9 cellular contexts compared by ENCODE assay signal in the genomic region with DNA sequence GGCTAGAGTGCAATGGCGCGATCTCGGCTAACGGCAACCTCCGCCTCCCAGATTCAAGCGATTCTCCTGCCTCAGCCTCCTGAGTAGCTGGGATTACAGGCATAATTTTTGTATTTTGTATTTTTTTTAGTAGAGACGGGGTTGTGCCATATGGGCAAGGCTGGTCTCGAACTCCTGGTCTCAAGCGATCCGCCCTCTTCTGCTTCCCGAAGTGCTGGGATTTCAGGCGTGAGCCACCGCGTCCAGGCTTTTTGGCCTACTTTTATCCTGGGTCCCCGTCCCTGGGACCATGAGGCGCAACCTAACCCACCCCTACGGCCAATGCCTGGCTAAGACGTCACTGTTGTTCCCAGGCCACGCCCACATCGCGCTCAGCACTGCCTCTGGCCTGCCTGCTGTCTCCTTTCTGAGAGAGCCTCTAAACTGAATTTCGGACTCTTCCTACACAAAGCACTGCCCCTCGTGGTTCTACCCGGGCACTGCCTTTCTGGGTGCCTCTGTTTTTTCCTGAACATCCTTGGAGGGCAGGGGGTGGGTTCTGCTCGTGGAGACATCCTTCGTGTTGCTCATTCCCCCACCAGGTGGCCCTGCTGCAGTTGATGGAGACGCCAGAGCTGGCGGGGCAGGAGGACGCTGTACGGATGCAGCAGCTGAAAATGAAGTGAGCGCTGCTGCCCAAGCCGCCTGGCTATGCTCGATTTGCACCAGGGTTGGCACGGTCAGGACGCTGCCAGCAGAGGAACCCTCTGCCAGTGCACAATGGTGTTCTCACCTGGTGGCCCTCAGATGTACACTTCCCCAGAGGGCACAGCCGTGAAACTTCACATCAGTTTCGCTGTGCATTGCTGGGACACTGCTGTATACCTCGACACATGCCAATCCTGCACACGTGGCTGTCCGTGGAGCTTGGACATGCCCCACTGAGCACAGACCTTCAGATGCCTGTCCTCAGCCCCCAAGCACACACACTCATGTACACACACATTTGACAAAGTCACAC. TPM values are rescaled to one million over a fixed set of nuclear protein-coding genes. Genes with fewer than 3 reads are reported as not detected.
DNase-seq lines count a peak whose midpoint lies in the region; ATAC-seq and TF ChIP-seq lines count a peak whose summit lies in the region.
"Had no signal": no experiment of that assay in that cellular context is flagged by ENCODE, and none has a peak within 500 bp of the region (broad histone marks: within the 10 kb centered on the region; RNA-seq: fewer than 3 reads in every experiment).

No MANE protein-coding gene starts in this region.

- H3K4me3 Mint-ChIP-seq in HFFc6, result peak overlapping the region; percentile 85; the same call in 1 of the 2 replicates
- H3K4me3 Mint-ChIP-seq in T-cell, result peak overlapping the region; percentile 55 to 80 (median 72)

- H3K27me3 ChIP-seq in BE2C, result no peaks in the 10 kb centered on the region

- ATAC-seq in T-cell (replicated peaks in 1 of 4), result no peak
- ATAC-seq: mucosa of descending colon had no signal

- H3K4me1 ChIP-seq in BE2C, result peaks cover 8% of the 10 kb centered on the region

- peak; percentile 85 for TF ChIP-seq CTCF in BE2C (IDR thresholded peaks at IDR 0.05; ENCODE audit: low read depth, low read length)
- TF ChIP-seq CTCF in HFFc6 (IDR thresholded peaks at IDR 0.05), result peak; percentile 44
- TF ChIP-seq CTCF in fibroblast of pulmonary artery (IDR thresholded peaks at IDR 0.05; ENCODE audit: low read length, missing control alignments), result peak; percentile 33

- CTCF ChIA-PET in T-cell (lab: Charles Lee), result interaction anchor here in 1 of 2 donors (1.8 kb wide), 1 partner anchor 95 kb away, joined by 5 read pairs; no protein-coding TSS in a partner anchor

- intact Hi-C loops in posterior cingulate gyrus (cut with DNase I), result no loop called here

- no peaks in the 10 kb centered on the region for H3K9me3 ChIP-seq in BE2C
- H3K9me3 ChIP-seq: mucosa of descending colon had no signal

- no peaks in the 10 kb centered on the region for H3K36me3 ChIP-seq in BE2C

- H3K9me3 Mint-ChIP-seq in HFFc6 (no peaks in the 10 kb centered on the region), T-cell (no peaks in the 10 kb centered on the region)

- H3K27ac Mint-ChIP-seq in HFFc6 (no peak overlapping the region; the same call in 1 of the 2 replicates), T-cell (peak overlapping the region; percentile 39 to 89)

- DNase-seq in BE2C (peak; percentile 98), HFFc6 (no peak), T-cell (peak in 2 of 34 experiments; percentile 7 to 37), fibroblast of pulmonary artery (ENCODE audit: low read depth) (peak; percentile 61), posterior cingulate gyrus (peak; percentile 81 to 99 (median 90)), HPDE6-E6E7 (ENCODE audit: extremely low spot score) (no peak), NCI-H774 (lab: John Stamatoyannopoulos, UW) (no peak), germinal center (ENCODE audit: low spot score) (no peak)

- POLR2A ChIA-PET in T-cell (lab: Charles Lee), result interaction anchor here in 1 of 2 donors (0.6 to 0.7 kb wide), 3 partner anchors 95 to 940 kb away, joined by 5 to 14 read pairs (median 5); no protein-coding TSS in a partner anchor

- peaks cover 28% of the 10 kb centered on the region for H3K4me1 Mint-ChIP-seq in HFFc6 (ENCODE audit: low read depth)
- H3K4me1 Mint-ChIP-seq in T-cell, result peaks cover 37 to 50% (median 39%) of the 10 kb centered on the region in 3 donors

- peaks cover 8% of the 10 kb centered on the region; the same call in 1 of the 2 replicates for H3K36me3 Mint-ChIP-seq in HFFc6 (ENCODE audit: low read depth)
- H3K36me3 Mint-ChIP-seq in T-cell, result peaks cover 3% of the 10 kb centered on the region

- H3K4me3 ChIP-seq in BE2C (ENCODE audit: low read depth, low read length) (peak overlapping the region; percentile 86), fibroblast of pulmonary artery (replicated peaks; ENCODE audit: low read depth, low read length) (peak overlapping the region; percentile 67)
- H3K4me3 ChIP-seq: mucosa of descending colon had no signal

- H3K27me3 Mint-ChIP-seq in HFFc6 (ENCODE audit: insufficient read depth) (no peaks in the 10 kb centered on the region), T-cell (no peaks in the 10 kb centered on the region)

RNA-seq across cellular contexts. Expression of a gene that starts 2.0 kb away (rescaled TPM):
- polyA plus RNA-seq in BE2C (2012; ENCODE audit: insufficient read depth, insufficient read length, low read depth), result 178 TPM
- 10 to 100 TPM; 50.2 to 73.8 (median 60.8) TPM for total RNA-seq in HFFc6 (2021; fragmentation: NEBNext Ultra II Directional; extraction: Animal tissue kit (Norgen Biotek cat#: 25700))
- 100 to 1,000 TPM in 4 of 5 donors, 10 to 100 TPM in 1; 91.8 to 166 (median 150) TPM for total RNA-seq in T-cell

RNA-seq across cellular contexts. Expression of a gene that starts 16.0 kb away (rescaled TPM):
- 8.4 TPM for polyA plus RNA-seq in BE2C (2012; ENCODE audit: insufficient read depth, insufficient read length, low read depth)
- 1 to 10 TPM; 1.6 to 4.1 (median 2.4) TPM for total RNA-seq in HFFc6 (2021; fragmentation: NEBNext Ultra II Directional; extraction: Animal tissue kit (Norgen Biotek cat#: 25700))
- total RNA-seq in T-cell, result under 1 TPM in 2 of 5 donors, not detected in 3; 0.56 to 0.73 TPM

RNA-seq across cellular contexts. Expression of a gene that starts 18.9 kb away (rescaled TPM):
- 2,272 TPM for polyA plus RNA-seq in BE2C (2012; ENCODE audit: insufficient read depth, insufficient read length, low read depth)
- total RNA-seq in HFFc6 (2021; fragmentation: NEBNext Ultra II Directional; extraction: Animal tissue kit (Norgen Biotek cat#: 25700)), result 1,000 to 10,000 TPM; 1,140 to 1,305 (median 1,270) TPM
- 1,000 to 10,000 TPM; 1,917 to 2,053 (median 1,972) TPM for total RNA-seq in T-cell

RNA-seq across cellular contexts. Expression of a gene that starts 22.1 kb away (rescaled TPM):
- 69.1 TPM for polyA plus RNA-seq in BE2C (2012; ENCODE audit: insufficient read depth, insufficient read length, low read depth)
- 1 to 10 TPM; 1.7 to 4.3 (median 3.2) TPM for total RNA-seq in HFFc6 (2021; fragmentation: NEBNext Ultra II Directional; extraction: Animal tissue kit (Norgen Biotek cat#: 25700))
- under 1 TPM in 2 of 5 donors, not detected in 3; 0.38 to 0.40 TPM for total RNA-seq in T-cell

RNA-seq across cellular contexts. Expression of a gene that starts 32.9 kb away (rescaled TPM):
- polyA plus RNA-seq in BE2C (2012; ENCODE audit: insufficient read depth, insufficient read length, low read depth), result 231 TPM
- total RNA-seq in HFFc6 (2021; fragmentation: NEBNext Ultra II Directional; extraction: Animal tissue kit (Norgen Biotek cat#: 25700)), result 100 to 1,000 TPM; 109 to 123 (median 115) TPM
- total RNA-seq in T-cell, result 100 to 1,000 TPM in 1 of 5 donors, 10 to 100 TPM in 4; 73.1 to 112 (median 95.8) TPM

Comparison
In these comparisons a context has a peak if more than half of its experiments do, and no peak if none do; other contexts are left out.
1. DNase-seq: peak in BE2C (single experiment), fibroblast of pulmonary artery (single experiment) and posterior cingulate gyrus (10 of 10); none in HFFc6 (single experiment), HPDE6-E6E7 (single experiment), NCI-H774 (single experiment) and germinal center (single experiment).
2. CTCF ChIP-seq: peak in every context shown above with its lines; median percentile 85 in BE2C; 44 in HFFc6; 33 in fibroblast of pulmonary artery.